ENCODE assay signal across 1 cellular context in the genomic region with DNA sequence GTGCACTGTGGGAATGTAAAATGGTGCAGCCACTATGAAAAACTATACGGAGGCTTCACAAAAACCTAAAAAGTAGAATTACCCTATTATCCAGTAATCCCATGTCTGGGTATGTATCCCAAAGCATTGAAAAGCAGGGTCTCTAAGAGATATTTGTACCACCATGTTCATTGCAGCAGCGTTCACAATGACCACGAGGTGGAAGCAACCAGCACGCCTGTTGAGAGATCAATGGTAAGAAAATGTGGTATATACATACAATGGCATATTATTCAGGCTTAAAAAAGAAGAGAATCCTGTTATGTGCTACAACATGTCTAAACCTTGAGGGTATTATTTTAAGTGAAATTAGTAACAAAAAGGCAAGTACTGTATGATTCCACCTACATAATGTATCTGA.
TF ChIP-seq lines count a peak whose summit lies in the region.

No MANE protein-coding gene starts in this region.

TF ChIP-seq in K562, 482 proteins besides CTCF, POLR2A, EP300 and RAD21:
- TF ChIP-seq ZNF146 (CRISPR knock-in tag; IDR thresholded peaks at IDR 0.05; ENCODE audit: unreplicated experiment) (peak; percentile 40), SMAD2 (IDR thresholded peaks at IDR 0.05; ENCODE audit: low read depth, low read length) (no peak)
TF ChIP-seq in K562: peak in this region for 1.
